In genomic region chr1:156853761-156854160, GRCh38 we compare ENCODE assay signal across 1 cellular context.
TF ChIP-seq lines count a peak whose summit lies in the region.

No MANE protein-coding gene starts in this region.

TF ChIP-seq in K562, 482 proteins besides CTCF, POLR2A, EP300 and RAD21:
- TF ChIP-seq TEAD4 (IDR thresholded peaks at IDR 0.05; ENCODE audit: low read length) = no peak
- TF ChIP-seq TEAD4 (CRISPR knock-in tag; IDR thresholded peaks at IDR 0.05; ENCODE audit: borderline replicate concordance) = peak; percentile 69; the same call in 1 of the 2 replicates
- TF ChIP-seq AFF1 (IDR thresholded peaks at IDR 0.05; ENCODE audit: low read depth in 1 of 2, partially characterized antibody in 2 of 2) = no peak
- TF ChIP-seq CEBPB (tag; IDR thresholded peaks at IDR 0.05) = 0 out of 2 replicates have a peak, but pooled peaks have one; percentile 4
